Comparison of ENCODE assay signal across 9 cellular contexts in the genomic region with DNA sequence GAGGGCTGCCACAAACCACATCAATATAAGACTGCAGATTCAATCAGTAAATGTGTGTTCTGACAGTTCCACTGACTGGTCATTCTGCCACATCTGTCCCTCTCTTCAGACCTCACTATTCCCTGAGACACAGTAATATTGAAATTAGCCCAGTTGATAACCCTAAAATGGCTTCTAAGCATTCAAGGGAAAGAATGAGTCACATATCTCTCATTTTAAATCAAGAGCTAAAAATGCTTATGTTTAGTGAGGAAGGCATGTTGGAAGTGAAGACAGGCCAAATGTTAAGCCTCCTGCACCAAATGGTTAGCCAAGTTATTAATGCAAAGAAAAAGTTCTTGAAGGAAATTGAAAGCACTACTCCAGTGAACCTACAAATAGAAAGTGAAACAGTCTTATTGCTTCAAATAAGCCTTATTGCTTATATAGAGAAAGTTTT. TPM values are rescaled to one million over a fixed set of nuclear protein-coding genes. Genes with fewer than 3 reads are reported as not detected.
A peak's percentile ranks its signal among the peaks of the same experiment; 100 is the strongest.
DNase-seq lines count a peak whose midpoint lies in the region; ATAC-seq and TF ChIP-seq lines count a peak whose summit lies in the region.
"Had no signal": no experiment of that assay in that cellular context is flagged by ENCODE, and none has a peak within 500 bp of the region (broad histone marks: within the 10 kb centered on the region; RNA-seq: fewer than 3 reads in every experiment).

No MANE protein-coding gene starts in this region.

- no peak overlapping the region for H3K4me3 ChIP-seq in left ventricle myocardium inferior

- peaks cover 0 to 3% (median 0%) of the 10 kb centered on the region in 6 donors for H3K9me3 Mint-ChIP-seq in immature natural killer cell

- H3K36me3 Mint-ChIP-seq in immature natural killer cell = no peaks in the 10 kb centered on the region

- H3K27me3 Mint-ChIP-seq in immature natural killer cell (ENCODE audit: low read depth in 3 of 3) = peaks cover 0 to 4% (median 0%) of the 10 kb centered on the region in 3 donors

- H3K4me1 ChIP-seq in left ventricle myocardium inferior = no peaks in the 10 kb centered on the region

- TF ChIP-seq CTCF in left ventricle myocardium inferior (IDR thresholded peaks at IDR 0.05; ENCODE audit: borderline replicate concordance) = no peak

- peak overlapping the region; percentile 60 to 87 (median 71) for H3K4me3 Mint-ChIP-seq in immature natural killer cell

- DNase-seq in immature natural killer cell (peak; percentile 7 to 44 (median 18)), globus pallidus (ENCODE audit: low spot score) (no peak), AG08395 (ENCODE audit: low spot score) (no peak), left ventricle myocardium inferior (no peak), dermis blood vessel endothelial cell (no peak)
- DNase-seq: nucleus accumbens had no signal

- H3K27ac Mint-ChIP-seq in immature natural killer cell = peak overlapping the region; percentile 75 to 91 (median 84)

- H3K27ac ChIP-seq in left ventricle myocardium inferior (replicated peaks) = no peak overlapping the region

- no peaks in the 10 kb centered on the region for H3K36me3 ChIP-seq in left ventricle myocardium inferior

- ATAC-seq in GM18511 (IDR thresholded peaks at IDR 0.05; ENCODE audit: unreplicated experiment) = peak; percentile 89
- ATAC-seq in GM21526 (IDR thresholded peaks at IDR 0.05; ENCODE audit: low FRiP score, unreplicated experiment) = peak; percentile 83
- peak; percentile 63 for ATAC-seq in HG03558 (IDR thresholded peaks at IDR 0.05; ENCODE audit: extremely low read depth, unreplicated experiment)

- intact Hi-C loops in left ventricle myocardium inferior (cut with micrococcal nuclease) = no loop called here

- peaks cover 13 to 21% of the 10 kb centered on the region in 2 donors for H3K4me1 Mint-ChIP-seq in immature natural killer cell

- H3K27me3 ChIP-seq in left ventricle myocardium inferior (ENCODE audit: low read depth) = no peaks in the 10 kb centered on the region

- no peaks in the 10 kb centered on the region for H3K9me3 ChIP-seq in left ventricle myocardium inferior (replicated peaks)

RNA-seq across cellular contexts. Expression of a gene that starts 24.5 kb away (rescaled TPM):
- polyA plus RNA-seq in immature natural killer cell = 10 to 100 TPM in 1 of 3 donors, 1 to 10 TPM in 2; 1.3 to 13.9 (median 7.8) TPM
- 49.8 TPM for total RNA-seq in left ventricle myocardium inferior
- total RNA-seq in dermis blood vessel endothelial cell = 8.3 and 13.6 TPM in 2 replicates

Comparison
In these comparisons a context has a peak if more than half of its experiments do, and no peak if none do; other contexts are left out.
1. DNase-seq: peak in immature natural killer cell (3 of 3); none in globus pallidus (single experiment), AG08395 (single experiment), left ventricle myocardium inferior (single experiment) and dermis blood vessel endothelial cell (single experiment).
2. Peak in every context shown above with its lines, with median percentiles within 50 percentile points of each other: ATAC-seq.